In the genomic region with DNA sequence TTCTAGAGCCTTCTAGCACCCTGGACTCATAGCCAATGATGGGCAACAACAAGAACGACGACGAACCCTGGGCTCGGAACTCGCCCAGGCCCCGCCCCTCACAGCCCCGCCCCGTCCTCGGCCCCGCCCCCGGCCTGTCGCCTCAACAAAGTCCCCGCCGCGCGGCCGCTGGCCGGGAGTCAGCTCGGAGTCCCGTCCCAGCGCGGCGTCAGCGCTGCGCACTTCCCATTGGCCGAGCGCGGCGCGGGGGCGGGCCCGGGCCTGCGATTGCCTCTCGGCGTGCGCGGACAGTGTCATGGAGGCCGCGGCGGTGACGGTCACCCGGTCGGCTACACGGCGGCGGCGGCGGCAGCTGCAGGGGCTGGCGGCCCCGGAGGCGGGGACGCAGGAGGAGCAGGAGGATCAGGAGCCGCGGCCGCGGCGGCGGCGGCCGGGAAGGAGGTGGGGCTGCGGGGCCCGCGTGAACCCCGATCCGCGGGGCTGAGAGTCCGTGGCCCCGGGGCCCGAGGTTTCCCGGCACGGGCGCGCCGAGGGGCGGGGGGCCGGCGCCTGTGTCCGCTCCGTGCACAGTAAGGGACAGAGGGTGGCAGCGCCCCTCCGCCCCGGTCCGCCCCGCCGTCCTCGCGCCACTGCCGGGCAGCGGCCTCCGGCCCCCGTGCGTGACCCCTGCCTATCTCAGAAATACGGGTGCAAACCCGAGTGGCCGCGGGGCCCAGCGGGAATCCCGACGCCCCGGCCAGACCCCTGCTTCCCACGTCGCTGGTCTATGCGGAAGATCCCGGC, we compare ENCODE assay signal across 8 cellular contexts. TPM values are rescaled to one million over a fixed set of nuclear protein-coding genes. Genes with fewer than 3 reads are reported as not detected.
DNase-seq lines count a peak whose midpoint lies in the region; ATAC-seq lines count a peak whose summit lies in the region.

A gene with protein sequence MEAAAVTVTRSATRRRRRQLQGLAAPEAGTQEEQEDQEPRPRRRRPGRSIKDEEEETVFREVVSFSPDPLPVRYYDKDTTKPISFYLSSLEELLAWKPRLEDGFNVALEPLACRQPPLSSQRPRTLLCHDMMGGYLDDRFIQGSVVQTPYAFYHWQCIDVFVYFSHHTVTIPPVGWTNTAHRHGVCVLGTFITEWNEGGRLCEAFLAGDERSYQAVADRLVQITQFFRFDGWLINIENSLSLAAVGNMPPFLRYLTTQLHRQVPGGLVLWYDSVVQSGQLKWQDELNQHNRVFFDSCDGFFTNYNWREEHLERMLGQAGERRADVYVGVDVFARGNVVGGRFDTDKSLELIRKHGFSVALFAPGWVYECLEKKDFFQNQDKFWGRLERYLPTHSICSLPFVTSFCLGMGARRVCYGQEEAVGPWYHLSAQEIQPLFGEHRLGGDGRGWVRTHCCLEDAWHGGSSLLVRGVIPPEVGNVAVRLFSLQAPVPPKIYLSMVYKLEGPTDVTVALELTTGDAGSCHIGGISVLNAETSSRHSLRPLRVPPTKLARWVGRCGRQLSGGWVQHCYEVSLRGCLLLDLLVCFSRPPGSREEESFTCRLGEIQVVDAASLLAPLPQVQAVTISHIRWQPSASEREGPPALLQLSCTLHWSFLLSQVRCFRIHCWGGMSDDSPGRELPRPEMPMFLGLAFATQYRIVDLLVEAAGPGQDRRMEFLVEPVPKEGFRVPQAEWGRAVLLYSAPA (plus strand): TSS at position 175 of the 783 bp plus-strand sequence. CDS start 121 bp downstream, at position 296.

- H3K4me1 Mint-ChIP-seq in CD4-positive, alpha-beta memory T cell = peaks cover 8 to 30% (median 16%) of the 10 kb centered on the region in 4 donors

- CTCF ChIA-PET in CD4-positive, alpha-beta memory T cell (lab: Charles Lee; ENCODE audit: partially characterized antibody) = interaction anchor here (0.8 to 2.9 kb wide), 6 partner anchors 8 to 318 kb away, joined by 3 to 15 read pairs (median 5); no protein-coding TSS in a partner anchor
- CTCF ChIA-PET in activated CD8-positive, alpha-beta memory T cell treated with anti-CD3 and anti-CD28 coated beads for 36 hours (lab: Charles Lee) = interaction anchor here (0.6 to 2.8 kb wide), 5 partner anchors 12 to 778 kb away, joined by 3 to 10 read pairs (median 3); no protein-coding TSS in a partner anchor

- peak within 1 kb of the TSS; percentile 82 to 95 (median 93) for H3K27ac Mint-ChIP-seq in CD4-positive, alpha-beta memory T cell

- H3K27me3 Mint-ChIP-seq in CD4-positive, alpha-beta memory T cell = no peaks in the 10 kb centered on the region

- peaks cover 24% of the 10 kb centered on the region for H3K4me1 ChIP-seq in CD4-positive, alpha-beta memory T cell (ENCODE audit: insufficient read depth, low read length)
- peaks cover 8% of the 10 kb centered on the region for H3K4me1 ChIP-seq in effector memory CD4-positive, alpha-beta T cell (ENCODE audit: control insufficient read depth, insufficient read depth, low read length, poor library complexity, severe bottlenecking)

- H3K36me3 Mint-ChIP-seq in CD4-positive, alpha-beta memory T cell = peaks cover 8 to 30% of the 10 kb centered on the region in 2 donors

- intact Hi-C loops in CD4-positive, alpha-beta memory T cell (cut with micrococcal nuclease) = no loop called here

- H3K9me3 Mint-ChIP-seq in CD4-positive, alpha-beta memory T cell = no peaks in the 10 kb centered on the region

- peak within 1 kb of the TSS; percentile 23 to 68 for H3K4me3 ChIP-seq in CD4-positive, alpha-beta memory T cell (ENCODE audit: low read length in 2 of 2)
- peak within 1 kb of the TSS; percentile 89 for H3K4me3 ChIP-seq in effector memory CD4-positive, alpha-beta T cell (ENCODE audit: insufficient read depth, low read depth, low read length, poor library complexity, severe bottlenecking)

- no peaks in the 10 kb centered on the region for H3K27me3 ChIP-seq in CD4-positive, alpha-beta memory T cell (ENCODE audit: insufficient read depth, low read length)
- no peaks in the 10 kb centered on the region for H3K27me3 ChIP-seq in effector memory CD4-positive, alpha-beta T cell (replicated peaks; ENCODE audit: control insufficient read depth, insufficient read depth, low read length, poor library complexity, severe bottlenecking)

- peak; percentile 77 for ATAC-seq in GM19468 (IDR thresholded peaks at IDR 0.05; ENCODE audit: extremely low read depth, unreplicated experiment)

- POLR2A ChIA-PET in CD4-positive, alpha-beta memory T cell (lab: Charles Lee; ENCODE audit: partially characterized antibody) = interaction anchor here (0.6 to 1.6 kb wide), 3 partner anchors 10 to 1930 kb away, joined by 3 to 5 read pairs (median 3); a partner anchor contains a TSS
- POLR2A ChIA-PET in activated CD8-positive, alpha-beta memory T cell treated with anti-CD3 and anti-CD28 coated beads for 36 hours (lab: Charles Lee) = interaction anchor here (0.7 kb wide), 1 partner anchor 10 kb away, joined by 3 read pairs; no protein-coding TSS in a partner anchor

- H3K9me3 ChIP-seq in CD4-positive, alpha-beta memory T cell (ENCODE audit: control insufficient read depth in 1 of 2, low read length in 2 of 2) = no peaks in the 10 kb centered on the region
- H3K9me3 ChIP-seq in effector memory CD4-positive, alpha-beta T cell (ENCODE audit: control insufficient read depth, low read length) = no peaks in the 10 kb centered on the region

- peak within 1 kb of the TSS; percentile 78 for H3K27ac ChIP-seq in CD4-positive, alpha-beta memory T cell (ENCODE audit: low read depth, low read length)
- peak within 1 kb of the TSS; percentile 63 for H3K27ac ChIP-seq in effector memory CD4-positive, alpha-beta T cell (ENCODE audit: insufficient read depth, low read length, poor library complexity, severe bottlenecking)

- peak; percentile 87 to 91 (median 89) for DNase-seq in CD4-positive, alpha-beta memory T cell
- DNase-seq in HS-5 (ENCODE audit: low read depth) = peak; percentile 39
- DNase-seq in NOMO-1 (lab: John Stamatoyannopoulos, UW; ENCODE audit: unreplicated experiment in 2 of 2) = peak; percentile 95 to 97
- DNase-seq in effector memory CD4-positive, alpha-beta T cell = peak; percentile 84 to 88 (median 88)
- DNase-seq in medulla oblongata (ENCODE audit: extremely low spot score) = peak; percentile 96
- peak; percentile 77 to 86 (median 78) for DNase-seq in stimulated activated CD4-positive, alpha-beta T cell treated with anti-CD3 and anti-CD28 coated beads, TNF-alpha, amount 100 ng/mL, for 4 hours (ENCODE audit: low read depth in 3 of 3)

- peak within 1 kb of the TSS; percentile 89 to 94 (median 90) for H3K4me3 Mint-ChIP-seq in CD4-positive, alpha-beta memory T cell

- peaks cover 4% of the 10 kb centered on the region for H3K36me3 ChIP-seq in CD4-positive, alpha-beta memory T cell (ENCODE audit: insufficient read depth, low read length)
- H3K36me3 ChIP-seq in effector memory CD4-positive, alpha-beta T cell (ENCODE audit: control insufficient read depth, insufficient read depth, low read length) = peaks cover 16% of the 10 kb centered on the region

RNA-seq across cellular contexts. Expression of the gene that starts here (rescaled TPM):
- 100 to 1,000 TPM; 148 to 150 TPM for total RNA-seq in CD4-positive, alpha-beta memory T cell
- polyA plus RNA-seq in CD4-positive, alpha-beta memory T cell = 1 to 10 TPM; 2.7 to 3.3 TPM
- total RNA-seq in activated CD8-positive, alpha-beta memory T cell treated with anti-CD3 and anti-CD28 coated beads for 36 hours = 10 to 100 TPM; 31.3 to 33.9 TPM

Comparison
In these comparisons a context has a peak if more than half of its experiments do, and no peak if none do; other contexts are left out.
1. Peak in every context shown above with its lines: DNase-seq, ATAC-seq, H3K4me3 ChIP-seq and H3K27ac ChIP-seq.
2. RNA of the gene that starts here (total RNA-seq): 148 to 150 TPM in CD4-positive, alpha-beta memory T cell; 31.3 to 33.9 TPM in activated CD8-positive, alpha-beta memory T cell treated with anti-CD3 and anti-CD28 coated beads for 36 hours; every median in the first group is over 4 times any median in the second.
3. DNase-seq: peak in every context shown above with its lines; median percentile 96 in NOMO-1; 96 in medulla oblongata; 89 in CD4-positive, alpha-beta memory T cell; 88 in effector memory CD4-positive, alpha-beta T cell; 78 in stimulated activated CD4-positive, alpha-beta T cell treated with anti-CD3 and anti-CD28 coated beads, TNF-alpha, amount 100 ng/mL, for 4 hours; 39 in HS-5.